In genomic region chr19:37817180-37817911, GRCh38 we compare ENCODE assay signal across 8 cellular contexts. TPM values are rescaled to one million over a fixed set of nuclear protein-coding genes. Genes with fewer than 3 reads are reported as not detected.
DNase-seq lines count a peak whose midpoint lies in the region; ATAC-seq and TF ChIP-seq lines count a peak whose summit lies in the region.

No MANE protein-coding gene starts in this region.

- H3K9me3 Mint-ChIP-seq in activated T-helper 17 cell treated with anti-CD3 and anti-CD28 coated beads, Interleukin-2, amount 50 U/mL, for 72 hours = peaks cover 13% of the 10 kb centered on the region

- TF ChIP-seq CTCF in AG09319 (IDR thresholded peaks at IDR 0.05; ENCODE audit: low read depth, low read length) (no peak), cardiac muscle cell (IDR thresholded peaks at IDR 0.05; ENCODE audit: low read depth, low read length) (no peak), omental fat pad (IDR thresholded peaks at IDR 0.05) (no peak), upper lobe of right lung (IDR thresholded peaks at IDR 0.05) (no peak)

- no peak overlapping the region for H3K27ac ChIP-seq in cardiac muscle cell
- peak overlapping the region; percentile 55 for H3K27ac ChIP-seq in upper lobe of right lung

- H3K4me1 ChIP-seq in cardiac muscle cell (ENCODE audit: low read depth) (no peaks in the 10 kb centered on the region), upper lobe of right lung (no peaks in the 10 kb centered on the region)

- intact Hi-C loops in upper lobe of right lung (cut with DNase I) = no loop called here

- H3K4me3 ChIP-seq in cardiac muscle cell (peak overlapping the region; percentile 56), upper lobe of right lung (peak overlapping the region; percentile 66)

- H3K27me3 ChIP-seq in cardiac muscle cell (no peaks in the 10 kb centered on the region), upper lobe of right lung (no peaks in the 10 kb centered on the region)

- no peaks in the 10 kb centered on the region for H3K36me3 ChIP-seq in cardiac muscle cell
- no peaks in the 10 kb centered on the region for H3K36me3 ChIP-seq in upper lobe of right lung

- H3K27ac Mint-ChIP-seq in activated T-helper 17 cell treated with anti-CD3 and anti-CD28 coated beads, Interleukin-2, amount 50 U/mL, for 72 hours = no peak overlapping the region

- H3K9me3 ChIP-seq in cardiac muscle cell (ENCODE audit: low read depth) (no peaks in the 10 kb centered on the region), upper lobe of right lung (peaks cover 3% of the 10 kb centered on the region)

- no peaks in the 10 kb centered on the region for H3K4me1 Mint-ChIP-seq in activated T-helper 17 cell treated with anti-CD3 and anti-CD28 coated beads, Interleukin-2, amount 50 U/mL, for 72 hours

- no peaks in the 10 kb centered on the region for H3K36me3 Mint-ChIP-seq in activated T-helper 17 cell treated with anti-CD3 and anti-CD28 coated beads, Interleukin-2, amount 50 U/mL, for 72 hours (ENCODE audit: low read depth)

- H3K4me3 Mint-ChIP-seq in activated T-helper 17 cell treated with anti-CD3 and anti-CD28 coated beads, Interleukin-2, amount 50 U/mL, for 72 hours = peak overlapping the region; percentile 27

- peaks cover 17% of the 10 kb centered on the region for H3K27me3 Mint-ChIP-seq in activated T-helper 17 cell treated with anti-CD3 and anti-CD28 coated beads, Interleukin-2, amount 50 U/mL, for 72 hours

- ATAC-seq in activated T-helper 17 cell treated with anti-CD3 and anti-CD28 coated beads, Interleukin-2, amount 50 U/mL, for 72 hours (replicated peaks) = no peak
- peak; percentile 64 for ATAC-seq in omental fat pad (ENCODE audit: low FRiP score)
- peak; percentile 84 for ATAC-seq in upper lobe of right lung
- ATAC-seq in GM18505 (IDR thresholded peaks at IDR 0.05; ENCODE audit: unreplicated experiment) = no peak
- ATAC-seq in HG03025 (IDR thresholded peaks at IDR 0.05; ENCODE audit: low FRiP score, unreplicated experiment) = no peak

- no peak for TF ChIP-seq POLR2A in GM18505 (IDR thresholded peaks at IDR 0.05; ENCODE audit: borderline replicate concordance, extremely low read depth, insufficient read depth, insufficient read length)

- DNase-seq in AG09319 (ENCODE audit: extremely low read depth, low read depth) = peak; percentile 4
- DNase-seq in NCI-H1417 treated with DMSO at 0.1 percent for 48 hours (lab: John Stamatoyannopoulos, UW) = peak; percentile 13
- peak; percentile 64 to 88 for DNase-seq in cardiac muscle cell (ENCODE audit: low read depth in 1 of 2, low spot score in 1 of 2)
- DNase-seq in omental fat pad (ENCODE audit: low spot score) = peak; percentile 29
- DNase-seq in upper lobe of right lung = peak; percentile 84

RNA-seq across cellular contexts. Expression of gene ZNF573, which starts 38.0 kb away (rescaled TPM):
- total RNA-seq in activated T-helper 17 cell treated with anti-CD3 and anti-CD28 coated beads, Interleukin-2, amount 50 U/mL, for 72 hours = 1 to 10 TPM; 4.9 to 9.8 TPM
- total RNA-seq in cardiac muscle cell (5.7 and 7.2 TPM in 2 replicates), omental fat pad (10 to 100 TPM in 1 of 4 donors, 1 to 10 TPM in 3; 4.4 to 17.5 (median 5.5) TPM), upper lobe of right lung (13.0 TPM)
- 10.2 and 14.3 TPM in 2 replicates for polyA plus RNA-seq in cardiac muscle cell

Comparison
In these comparisons a context has a peak if more than half of its experiments do, and no peak if none do; other contexts are left out.
1. DNase-seq: peak in every context shown above with its lines; median percentile 84 in upper lobe of right lung; 76 in cardiac muscle cell; 29 in omental fat pad; 13 in NCI-H1417 treated with DMSO at 0.1 percent for 48 hours; 4 in AG09319.
2. ATAC-seq: peak in omental fat pad (single experiment) and upper lobe of right lung (single experiment); none in activated T-helper 17 cell treated with anti-CD3 and anti-CD28 coated beads, Interleukin-2, amount 50 U/mL, for 72 hours (single experiment), GM18505 (single experiment) and HG03025 (single experiment).